14 cellular contexts compared by ENCODE assay signal in genomic region chr15:55685292-55685691, GRCh38. TPM values are rescaled to one million over a fixed set of nuclear protein-coding genes. Genes with fewer than 3 reads are reported as not detected.
DNase-seq lines count a peak whose midpoint lies in the region; ATAC-seq, FAIRE-seq and TF ChIP-seq lines count a peak whose summit lies in the region.
"Had no signal": no experiment of that assay in that cellular context is flagged by ENCODE, and none has a peak within 500 bp of the region (broad histone marks: within the 10 kb centered on the region; RNA-seq: fewer than 3 reads in every experiment).

No MANE protein-coding gene starts in this region.

- intact Hi-C loops in activated CD8-positive, alpha-beta T cell treated with anti-CD3 and anti-CD28 coated beads for 36 hours (cut with micrococcal nuclease) = no loop called here
- intact Hi-C loops in kidney (cut with DNase I) = no loop called here

- H3K4me1 ChIP-seq in kidney (ENCODE audit: control insufficient read depth in 1 of 2, insufficient read depth in 1 of 2, low read depth in 1 of 2, low read length in 2 of 2) = no peaks in the 10 kb centered on the region

- H3K27ac ChIP-seq in kidney (ENCODE audit: low read depth in 2 of 2, low read length in 2 of 2) = no peak overlapping the region

- H3K27me3 Mint-ChIP-seq in activated CD8-positive, alpha-beta T cell treated with anti-CD3 and anti-CD28 coated beads for 36 hours = no peaks in the 10 kb centered on the region

- no peaks in the 10 kb centered on the region for H3K36me3 Mint-ChIP-seq in activated CD8-positive, alpha-beta T cell treated with anti-CD3 and anti-CD28 coated beads for 36 hours (ENCODE audit: low read depth)

- peaks cover 4% of the 10 kb centered on the region for H3K4me1 Mint-ChIP-seq in activated CD8-positive, alpha-beta T cell treated with anti-CD3 and anti-CD28 coated beads for 36 hours (ENCODE audit: low read depth)

- TF ChIP-seq POLR2A in GM18505 (IDR thresholded peaks at IDR 0.05; ENCODE audit: borderline replicate concordance, extremely low read depth, insufficient read depth, insufficient read length) = no peak

- H3K4me3 Mint-ChIP-seq in activated CD8-positive, alpha-beta T cell treated with anti-CD3 and anti-CD28 coated beads for 36 hours = no peak overlapping the region

- no peak overlapping the region for H3K4me3 ChIP-seq in epithelial cell of esophagus (ENCODE audit: low read length)
- no peak overlapping the region for H3K4me3 ChIP-seq in kidney (ENCODE audit: low read length in 2 of 2)

- no peaks in the 10 kb centered on the region for H3K36me3 ChIP-seq in kidney (ENCODE audit: control insufficient read depth in 1 of 2, insufficient read depth in 2 of 2, low read length in 2 of 2)

- no peak overlapping the region for H3K9ac ChIP-seq in kidney (ENCODE audit: low read length in 2 of 2)

- no peaks in the 10 kb centered on the region for H3K9me3 Mint-ChIP-seq in activated CD8-positive, alpha-beta T cell treated with anti-CD3 and anti-CD28 coated beads for 36 hours

- POLR2A ChIA-PET in activated CD8-positive, alpha-beta T cell treated with anti-CD3 and anti-CD28 coated beads for 36 hours (lab: Charles Lee) = no interaction called here

- TF ChIP-seq CTCF in epithelial cell of esophagus (IDR thresholded peaks at IDR 0.05; ENCODE audit: insufficient read depth, low read depth, low read length, missing control alignments) = no peak
- TF ChIP-seq CTCF in activated CD8-positive, alpha-beta T cell treated with anti-CD3 and anti-CD28 coated beads for 36 hours (IDR thresholded peaks at IDR 0.05) = no peak
- TF ChIP-seq CTCF in kidney (IDR thresholded peaks at IDR 0.05; ENCODE audit: borderline replicate concordance, extremely low read depth, insufficient read depth) = no peak

- CTCF ChIA-PET in activated CD8-positive, alpha-beta T cell treated with anti-CD3 and anti-CD28 coated beads for 36 hours (lab: Charles Lee) = no interaction called here

- no peak overlapping the region for H3K27ac Mint-ChIP-seq in activated CD8-positive, alpha-beta T cell treated with anti-CD3 and anti-CD28 coated beads for 36 hours

- DNase-seq in epithelial cell of esophagus (ENCODE audit: low read depth) (peak; percentile 35), kidney (no peak), DMS 273 treated with DMSO at 0.1 percent for 48 hours (lab: John Stamatoyannopoulos, UW) (no peak)
- DNase-seq in stimulated activated naive CD4-positive, alpha-beta T cell (lab: John Stamatoyannopoulos, UW) = no peak
- no peak for DNase-seq in activated CD8-positive, alpha-beta T cell treated with anti-CD3 and anti-CD28 coated beads for 36 hours
- DNase-seq: activated gamma-delta T cell treated with Interleukin-2 at 50 U/mL for 16 hours; DMS79; effector CD4-positive, alpha-beta T cell; left cardiac atrium; retina had no signal

- no peaks in the 10 kb centered on the region for H3K9me3 ChIP-seq in kidney (ENCODE audit: control insufficient read depth in 1 of 2, low read length in 2 of 2)

- no peak for FAIRE-seq in kidney (lab: Jason Lieb, UNC)

- ATAC-seq in GM18505 (IDR thresholded peaks at IDR 0.05; ENCODE audit: unreplicated experiment) (peak; percentile 72), GM21381 (IDR thresholded peaks at IDR 0.05; ENCODE audit: unreplicated experiment) (peak; percentile 77), HG03103 (IDR thresholded peaks at IDR 0.05; ENCODE audit: low read depth, unreplicated experiment) (peak; percentile 96)
- ATAC-seq in activated CD8-positive, alpha-beta T cell treated with anti-CD3 and anti-CD28 coated beads for 36 hours = no peak

RNA-seq across cellular contexts. Expression of gene PRTG, which starts 57.7 kb away (rescaled TPM):
- total RNA-seq in activated CD8-positive, alpha-beta T cell treated with anti-CD3 and anti-CD28 coated beads for 36 hours = not detected
- 6.4 TPM for total RNA-seq in kidney
- polyA plus RNA-seq in kidney (ENCODE audit: insufficient read depth, low read depth, low replicate concordance) = 0.84 TPM
- total RNA-seq: T-helper 2 cell treated with Interferon-gamma antibody and Interleukin-4, amounts not matched to agents 100 ng/mL and 5 ng/mL, for 36 hours had no signal
